ENCODE assay signal across 8 cellular contexts in the genomic region with DNA sequence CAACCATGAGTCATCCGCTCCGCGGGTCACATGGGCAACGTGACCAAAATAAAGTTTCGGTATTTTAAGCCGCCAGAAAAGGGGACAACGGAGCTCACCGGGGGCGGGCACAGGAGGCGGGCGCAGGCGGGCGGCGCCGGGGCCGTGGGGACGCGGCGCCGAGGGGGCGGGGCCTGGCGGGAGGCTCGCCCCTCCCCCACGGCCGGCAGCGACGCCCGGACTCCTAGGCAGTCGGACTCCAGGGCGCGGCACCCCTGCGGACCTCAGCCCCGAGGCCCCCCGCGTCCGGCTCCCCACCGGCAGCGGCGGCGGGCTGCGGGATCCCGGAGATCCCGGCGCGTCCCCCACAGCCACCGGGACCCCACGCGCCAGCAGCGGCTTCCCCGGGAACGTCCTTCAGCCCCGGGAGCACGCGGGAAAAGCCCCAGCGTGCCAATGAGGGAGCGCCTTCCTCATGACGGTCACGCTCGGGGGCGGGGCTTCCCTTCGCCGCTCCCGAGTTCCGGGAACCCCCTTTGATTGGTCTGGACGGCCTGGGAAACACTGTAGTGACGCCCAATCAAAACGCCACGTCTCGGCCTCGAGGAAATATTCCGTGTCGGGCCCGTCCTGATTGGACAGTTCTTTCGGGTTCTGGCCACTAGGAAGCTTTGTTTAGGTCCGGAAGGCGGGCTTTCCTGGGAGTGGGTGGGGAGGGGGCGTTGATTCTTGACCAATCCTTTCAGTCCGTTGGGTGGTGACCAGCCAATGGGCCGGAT. TPM values are rescaled to one million over a fixed set of nuclear protein-coding genes. Genes with fewer than 3 reads are reported as not detected.
DNase-seq lines count a peak whose midpoint lies in the region; ATAC-seq, FAIRE-seq and TF ChIP-seq lines count a peak whose summit lies in the region.

No MANE protein-coding gene starts in this region.

- peaks cover 15% of the 10 kb centered on the region for H3K4me1 ChIP-seq in keratinocyte (ENCODE audit: control insufficient read depth, extremely low read depth, insufficient read depth, low read length)

- peak overlapping the region; percentile 98 for H3K27ac Mint-ChIP-seq in chondrocyte (ENCODE audit: unreplicated experiment)

- no peaks in the 10 kb centered on the region for H3K9me3 Mint-ChIP-seq in chondrocyte (ENCODE audit: low read depth)

- no peaks in the 10 kb centered on the region for H3K27me3 ChIP-seq in keratinocyte (ENCODE audit: control insufficient read depth, extremely low read depth, insufficient read depth, low read length)

- H3K9me1 ChIP-seq in keratinocyte (ENCODE audit: control insufficient read depth, extremely low read depth, insufficient read depth, low read length) = no peaks in the 10 kb centered on the region

- H2AFZ ChIP-seq in keratinocyte (ENCODE audit: control insufficient read depth, low read length) = peak overlapping the region; percentile 77

- peak overlapping the region; percentile 84 for H3K9ac ChIP-seq in keratinocyte (ENCODE audit: control insufficient read depth, extremely low read depth, insufficient read depth, low read length)

- no peak for TF ChIP-seq CTCF in chondrocyte (IDR thresholded peaks at IDR 0.05)
- TF ChIP-seq CTCF in keratinocyte (optimal IDR thresholded peaks at IDR 0.05 in 1 of 3, IDR thresholded peaks at IDR 0.05 in 1 of 3, conservative IDR thresholded peaks at IDR 0.05 in 1 of 3; ENCODE audit: extremely low read depth in 1 of 3, insufficient read depth in 2 of 3, low read length in 3 of 3) = no peak

- peak overlapping the region; percentile 66 to 86 (median 82) for H3K4me3 ChIP-seq in keratinocyte (ENCODE audit: control insufficient read depth in 2 of 3, extremely low read depth in 1 of 3, insufficient read depth in 2 of 3, low read depth in 1 of 3, low read length in 3 of 3)

- ATAC-seq in HG03439 (IDR thresholded peaks at IDR 0.05; ENCODE audit: unreplicated experiment) = peak; percentile 75

- H3K4me3 Mint-ChIP-seq in chondrocyte (ENCODE audit: unreplicated experiment) = peak overlapping the region; percentile 81

- H3K27ac ChIP-seq in keratinocyte (ENCODE audit: control insufficient read depth, insufficient read depth, low read length) = peak overlapping the region; percentile 90

- no peaks in the 10 kb centered on the region for H3K27me3 Mint-ChIP-seq in chondrocyte (ENCODE audit: low read depth)

- no peaks in the 10 kb centered on the region for H4K20me1 ChIP-seq in keratinocyte (ENCODE audit: control insufficient read depth, extremely low read depth, insufficient read depth, low read length)

- peaks cover 38% of the 10 kb centered on the region for H3K79me2 ChIP-seq in keratinocyte (ENCODE audit: control insufficient read depth, insufficient read depth, low read length)

- peaks cover 38% of the 10 kb centered on the region for H3K4me1 Mint-ChIP-seq in chondrocyte (ENCODE audit: low read depth)

- peaks cover 0 to 4% of the 10 kb centered on the region in 2 experiments for H3K36me3 ChIP-seq in keratinocyte (ENCODE audit: control insufficient read depth in 2 of 2, extremely low read depth in 1 of 2, insufficient read depth in 2 of 2, low read length in 2 of 2)

- no peaks in the 10 kb centered on the region for H3K36me3 Mint-ChIP-seq in chondrocyte (ENCODE audit: low read depth)

- dilution Hi-C loops in keratinocyte (cut with MboI; ENCODE audit: extremely low pct_ligation_motif_present, low sequenced_read_pairs) = no loop called here

- peak; percentile 83 for FAIRE-seq in keratinocyte (lab: Jason Lieb, UNC)

- no peaks in the 10 kb centered on the region for H3K9me3 ChIP-seq in keratinocyte (ENCODE audit: control insufficient read depth, low read depth, low read length)

- peak; percentile 99 for DNase-seq in Ammon's horn (ENCODE audit: low spot score)
- peak; percentile 99 for DNase-seq in GM19238 (ENCODE audit: insufficient read length, low spot score)
- peak; percentile 100 for DNase-seq in NCI-H510A (lab: John Stamatoyannopoulos, UW)
- peak; percentile 98 for DNase-seq in activated CD4-positive, alpha-beta T cell treated with anti-CD3 and anti-CD28 coated beads for 24 hours (ENCODE audit: low read depth in 2 of 2)
- DNase-seq in chondrocyte (ENCODE audit: low spot score) = peak; percentile 100
- DNase-seq in keratinocyte (ENCODE audit: low read depth, low spot score) = peak; percentile 100
- DNase-seq in stimulated activated CD4-positive, alpha-beta T cell treated with anti-CD3 and anti-CD28 coated beads, Interleukin-12 subunit alpha, Interleukin-12 subunit beta, amount 100 ng/mL, for 48 hours (ENCODE audit: low read depth in 2 of 3, low spot score in 1 of 3) = peak; percentile 84 to 99 (median 98)

- H3K4me2 ChIP-seq in keratinocyte (ENCODE audit: control insufficient read depth, extremely low read depth, insufficient read depth, low read depth, low read length) = peak overlapping the region; percentile 94

RNA-seq across cellular contexts. Expression of a gene that starts 0.5 kb away (rescaled TPM):
- 63.8 to 69.4 TPM (median 66.9 TPM) in 3 replicates for total RNA-seq in chondrocyte
- polyA plus RNA-seq in keratinocyte = 30.5 to 54.4 TPM (median 51.4 TPM) in 3 replicates
- polyA plus RNA-seq in keratinocyte (2011; ENCODE audit: low read depth) = 25.0 TPM
- 56.1 and 88.2 TPM in 2 replicates for polyA plus RNA-seq in keratinocyte (2011; cell fraction: cytosol; rRNA removed)
- 20.1 and 23.8 TPM in 2 replicates for polyA plus RNA-seq in keratinocyte (2011; cell fraction: nucleus; rRNA removed)
- polyA plus RNA-seq in keratinocyte (2012; ENCODE audit: low replicate concordance) = 75.3 and 124 TPM in 2 replicates
- 6.7 to 24.4 TPM (median 22.7 TPM) in 3 replicates for polyA minus RNA-seq in keratinocyte
- 17.3 TPM for polyA minus RNA-seq in keratinocyte (2011; cell fraction: cytosol; rRNA and poly(A)+ RNA removed)
- polyA minus RNA-seq in keratinocyte (2011; cell fraction: nucleus; rRNA and poly(A)+ RNA removed) = 11.2 and 15.7 TPM in 2 replicates

Comparison
In these comparisons a context has a peak if more than half of its experiments do, and no peak if none do; other contexts are left out.
1. Peak in every context shown above with its lines: DNase-seq, ATAC-seq, H3K4me3 ChIP-seq and H3K27ac ChIP-seq.